Comparison of ENCODE assay signal across 17 cellular contexts in genomic region chr9:20028849-20029231, GRCh38.
"Had no signal": no experiment of that assay in that cellular context is flagged by ENCODE, and none has a peak within 500 bp of the region (broad histone marks: within the 10 kb centered on the region; RNA-seq: fewer than 3 reads in every experiment).

No MANE protein-coding gene starts in this region.

- H3K27me3 ChIP-seq: foreskin keratinocyte, suprapubic skin had no signal

- H3K36me3 Mint-ChIP-seq: activated CD4-positive, alpha-beta memory T cell treated with anti-CD3 and anti-CD28 coated beads for 36 hours; activated CD8-positive, alpha-beta memory T cell treated with anti-CD3 and anti-CD28 coated beads, Interleukin-2, amount 10 ng/mL, durations not matched to agents 7 days and 5 days; T-cell had no signal

- DNase-seq: activated CD4-positive, alpha-beta memory T cell treated with anti-CD3 and anti-CD28 coated beads for 36 hours; activated CD8-positive, alpha-beta memory T cell treated with anti-CD3 and anti-CD28 coated beads, Interleukin-2, amount 10 ng/mL, durations not matched to agents 7 days and 5 days; activated naive CD4-positive, alpha-beta T cell treated with anti-CD3 and anti-CD28 coated beads, Interleukin-2, amount 10 ng/mL, durations not matched to agents 7 days and 5 days; activated T-cell treated with anti-CD3 and anti-CD28 coated beads, Interleukin-2, amount 50 U/mL, for 1 hour; foreskin keratinocyte; islet precursor cell; retina; SK-N-SH; small intestine; stimulated activated CD4-positive, alpha-beta T cell treated with anti-CD3 and anti-CD28 coated beads, Interleukin-4, amount 100 ng/mL, for 24 hours; stimulated activated naive CD8-positive, alpha-beta T cell treated with anti-CD3 and anti-CD28 coated beads, Interleukin-15, Interleukin-2, amounts not matched to agents 100 U/mL and 50 U/mL, for 24 hours; T-cell; T-helper 9 cell; trophoblast cell had no signal

- H3K27ac ChIP-seq: foreskin keratinocyte, parathyroid adenoma, suprapubic skin had no signal

- H3K27ac Mint-ChIP-seq: activated CD4-positive, alpha-beta memory T cell treated with anti-CD3 and anti-CD28 coated beads for 36 hours; activated CD8-positive, alpha-beta memory T cell treated with anti-CD3 and anti-CD28 coated beads, Interleukin-2, amount 10 ng/mL, durations not matched to agents 7 days and 5 days; activated naive CD4-positive, alpha-beta T cell treated with anti-CD3 and anti-CD28 coated beads, Interleukin-2, amount 10 ng/mL, durations not matched to agents 7 days and 5 days; T-cell had no signal

- ATAC-seq: activated CD8-positive, alpha-beta memory T cell treated with anti-CD3 and anti-CD28 coated beads, Interleukin-2, amount 10 ng/mL, durations not matched to agents 7 days and 5 days; foreskin keratinocyte; left lobe of liver; stimulated activated naive CD8-positive, alpha-beta T cell treated with anti-CD3 and anti-CD28 coated beads, Interleukin-15, Interleukin-2, amounts not matched to agents 100 U/mL and 50 U/mL, for 24 hours; T-cell had no signal

- H3K4me3 Mint-ChIP-seq: activated CD4-positive, alpha-beta memory T cell treated with anti-CD3 and anti-CD28 coated beads for 36 hours; activated CD8-positive, alpha-beta memory T cell treated with anti-CD3 and anti-CD28 coated beads, Interleukin-2, amount 10 ng/mL, durations not matched to agents 7 days and 5 days; activated naive CD4-positive, alpha-beta T cell treated with anti-CD3 and anti-CD28 coated beads, Interleukin-2, amount 10 ng/mL, durations not matched to agents 7 days and 5 days; T-cell had no signal

- H3K4me1 ChIP-seq: foreskin keratinocyte, parathyroid adenoma had no signal

- H3K27me3 Mint-ChIP-seq: activated CD4-positive, alpha-beta memory T cell treated with anti-CD3 and anti-CD28 coated beads for 36 hours; activated naive CD4-positive, alpha-beta T cell treated with anti-CD3 and anti-CD28 coated beads, Interleukin-2, amount 10 ng/mL, durations not matched to agents 7 days and 5 days; T-cell had no signal

- H3K9me3 Mint-ChIP-seq: activated CD4-positive, alpha-beta memory T cell treated with anti-CD3 and anti-CD28 coated beads for 36 hours; activated naive CD4-positive, alpha-beta T cell treated with anti-CD3 and anti-CD28 coated beads, Interleukin-2, amount 10 ng/mL, durations not matched to agents 7 days and 5 days; T-cell had no signal

- H3K9me3 ChIP-seq: SK-N-SH, suprapubic skin had no signal

- H3K36me3 ChIP-seq: suprapubic skin had no signal

- H3K4me3 ChIP-seq: suprapubic skin had no signal
